16 cellular contexts compared by ENCODE assay signal in genomic region chr4:152036626-152037025, GRCh38.
DNase-seq lines count a peak whose midpoint lies in the region; ATAC-seq, FAIRE-seq and TF ChIP-seq lines count a peak whose summit lies in the region.
"Had no signal": no experiment of that assay in that cellular context is flagged by ENCODE, and none has a peak within 500 bp of the region (broad histone marks: within the 10 kb centered on the region; RNA-seq: fewer than 3 reads in every experiment).

No MANE protein-coding gene starts in this region.

- DNase-seq in AG10803 (ENCODE audit: low read depth) = peak; percentile 14
- peak; percentile 47 for DNase-seq in IMR-90
- DNase-seq in H1 (ENCODE audit: low read depth in 1 of 2, low spot score in 2 of 2) = no peak
- DNase-seq in osteocyte (ENCODE audit: extremely low spot score, unreplicated experiment) = peak; percentile 21
- DNase-seq in GOT3 (lab: John Stamatoyannopoulos, UW) = no peak
- no peak for DNase-seq in kidney glomerular epithelial cell (lab: John Stamatoyannopoulos, UW)
- DNase-seq: BE2C; CD4-positive, alpha-beta memory T cell; NCI-H1048; NCI-H146; NCI-H2081 treated with DMSO at 0.1 percent for 48 hours; NCI-H526 treated with DMSO at 0.1 percent for 48 hours; RPMI8226; SJCRH30 had no signal

- H3K4ac ChIP-seq in IMR-90 (ENCODE audit: low read depth, low read length) (no peak overlapping the region), H1 (replicated peaks; ENCODE audit: insufficient read length, low read depth, low read length) (no peak overlapping the region)

- H3K79me1 ChIP-seq in IMR-90 (ENCODE audit: low read depth in 1 of 2, low read length in 2 of 2) (no peaks in the 10 kb centered on the region), H1 (ENCODE audit: low read depth, low read length) (no peaks in the 10 kb centered on the region)

- in situ Hi-C loops in IMR-90 (cut with MboI; ENCODE audit: low sequenced_read_pairs) = no loop called here

- H4K91ac ChIP-seq in IMR-90 (ENCODE audit: insufficient read depth, low read depth, low read length) = no peak overlapping the region
- no peak overlapping the region for H4K91ac ChIP-seq in H1 (replicated peaks; ENCODE audit: insufficient read length, low read length)

- no CpG with 5 or more reads among the region's 1 CpG for WGBS in IMR-90 (ENCODE audit: extremely low coverage in 2 of 2, insufficient read length in 1 of 2), 2 experiments
- WGBS in H1 (ENCODE audit: extremely low coverage in 1 of 2, insufficient coverage in 1 of 2, insufficient read length in 1 of 2, insufficient replicate concordance in 2 of 2, low coverage in 1 of 2, low lambda C conversion rate in 2 of 2, missing lambda C conversion rate in 1 of 2), 2 experiments = 100% methylated on average over 1 of the region's 1 CpG; no CpG with 5 or more reads in 1 of the 2 experiments

- no peaks in the 10 kb centered on the region for H3K36me3 Mint-ChIP-seq in osteocyte (ENCODE audit: unreplicated experiment)
- H3K36me3 Mint-ChIP-seq: CD4-positive, alpha-beta memory T cell had no signal

- no peak for TF ChIP-seq CTCF in AG10803 (conservative IDR thresholded peaks at IDR 0.05; ENCODE audit: low read length)
- TF ChIP-seq CTCF in IMR-90 (conservative IDR thresholded peaks at IDR 0.05; ENCODE audit: low read depth, low read length) = no peak
- no peak for TF ChIP-seq CTCF in H1 (IDR thresholded peaks at IDR 0.05; ENCODE audit: control extremely low read depth in 1 of 3, insufficient read depth in 1 of 3, low read depth in 1 of 3, low read length in 3 of 3)
- no peak for TF ChIP-seq CTCF in osteocyte (IDR thresholded peaks at IDR 0.05)

- ATAC-seq in IMR-90 (ENCODE audit: low read depth) = no peak
- no peak for ATAC-seq in HG03354 (IDR thresholded peaks at IDR 0.05; ENCODE audit: poor library complexity, severe bottlenecking, unreplicated experiment)
- ATAC-seq: HCT116 had no signal

- FAIRE-seq in H1 (lab: Jason Lieb, UNC) = no peak

- H3K9ac ChIP-seq in IMR-90 (ENCODE audit: low read depth, low read length) (no peak overlapping the region), H1 (replicated peaks in 1 of 4; ENCODE audit: extremely low read depth in 1 of 4, low read depth in 3 of 4, low read length in 3 of 4) (no peak overlapping the region)

- H3K4me2 ChIP-seq in IMR-90 (ENCODE audit: low read depth, low read length) = no peak overlapping the region
- H3K4me2 ChIP-seq in H1 (ENCODE audit: insufficient read depth in 1 of 2, low read depth in 2 of 2, low read length in 2 of 2) = no peak overlapping the region

- H3K4me1 Mint-ChIP-seq in osteocyte (ENCODE audit: unreplicated experiment) = no peaks in the 10 kb centered on the region
- H3K4me1 Mint-ChIP-seq: CD4-positive, alpha-beta memory T cell had no signal

- BruUV-seq in IMR-90 (replicated peaks; lab: Mats Ljungman, UMichigan) = no TSS peak

- H3K18ac ChIP-seq in IMR-90 (ENCODE audit: low read depth, low read length) (peak overlapping the region; percentile 7; the same call in 1 of the 2 replicates), H1 (ENCODE audit: extremely low read depth, low read length) (no peak overlapping the region)

- TF ChIP-seq RAD21 in IMR-90 (IDR thresholded peaks at IDR 0.05; ENCODE audit: low read length) = no peak
- no peak for TF ChIP-seq RAD21 in H1 (IDR thresholded peaks at IDR 0.05 in 1 of 2, conservative IDR thresholded peaks at IDR 0.05 in 1 of 2; ENCODE audit: low read depth in 2 of 2, low read length in 2 of 2)

- no peaks in the 10 kb centered on the region for H3K79me2 ChIP-seq in H1 (ENCODE audit: control insufficient read depth in 1 of 2, insufficient read depth in 2 of 2, low read length in 2 of 2)

- H2BK120ac ChIP-seq in IMR-90 (ENCODE audit: low read depth, low read length) (peak overlapping the region; percentile 45; the same call in 1 of the 2 replicates), H1 (replicated peaks; ENCODE audit: low read depth, low read length) (no peak overlapping the region)

- H3K23me2 ChIP-seq in H1 (ENCODE audit: low read depth, low read length) = no peaks in the 10 kb centered on the region

- H4K8ac ChIP-seq in IMR-90 (ENCODE audit: low read depth in 2 of 2, low read length in 2 of 2) (no peak overlapping the region), H1 (ENCODE audit: extremely low read depth, insufficient read depth, low read length) (no peak overlapping the region)

- POLR2A ChIA-PET in IMR-90 (lab: Charles Lee; ENCODE audit: unreplicated experiment) = no interaction called here
- POLR2A ChIA-PET in H1 (lab: Charles Lee; ENCODE audit: partially characterized antibody) = no interaction called here

- H2AK5ac ChIP-seq in IMR-90 (ENCODE audit: low read depth, low read length) (no peak overlapping the region), H1 (ENCODE audit: low read depth, low read length) (no peak overlapping the region)

- no peak overlapping the region for H3K23ac ChIP-seq in IMR-90 (ENCODE audit: low read depth, low read length)
- H3K23ac ChIP-seq in H1 (ENCODE audit: insufficient read length) = no peak overlapping the region

- H3K9me3 ChIP-seq in IMR-90 (ENCODE audit: control insufficient read depth, insufficient read depth, low read length) = no peaks in the 10 kb centered on the region
- H3K9me3 ChIP-seq in H1 (ENCODE audit: insufficient read depth in 2 of 2, low read depth in 1 of 2, low read length in 1 of 2) = no peaks in the 10 kb centered on the region
- H3K9me3 ChIP-seq: BE2C, SJCRH30 had no signal

- no peak overlapping the region for H3K27ac Mint-ChIP-seq in osteocyte (ENCODE audit: unreplicated experiment)

- H3K27me3 ChIP-seq in IMR-90 (ENCODE audit: control insufficient read depth, insufficient read depth, low read length) (no peaks in the 10 kb centered on the region), H1 (replicated peaks in 1 of 4; ENCODE audit: control insufficient read depth in 3 of 4, extremely low read depth in 1 of 4, insufficient read depth in 3 of 4, low read length in 3 of 4) (no peaks in the 10 kb centered on the region)
- H3K27me3 ChIP-seq: BE2C, SJCRH30 had no signal

- no peak overlapping the region for H2AK9ac ChIP-seq in IMR-90 (replicated peaks; ENCODE audit: low read depth, low read length, poor library complexity)

- no peaks in the 10 kb centered on the region for H3K36me3 ChIP-seq in IMR-90 (ENCODE audit: control insufficient read depth, insufficient read depth, low read length)
- no peaks in the 10 kb centered on the region for H3K36me3 ChIP-seq in H1 (ENCODE audit: control insufficient read depth in 2 of 4, insufficient read depth in 4 of 4, low read length in 3 of 4)
- H3K36me3 ChIP-seq: BE2C, SJCRH30 had no signal

- dilution Hi-C loops in IMR-90 (cut with HindIII; ENCODE audit: low sequenced_read_pairs, unreplicated experiment) = no loop called here

- CTCF ChIA-PET in IMR-90 (lab: Yijun Ruan, JAX) = no interaction called here
- CTCF ChIA-PET in H1 (lab: Charles Lee; ENCODE audit: partially characterized antibody) = interaction anchor here (2.1 kb wide), 1 partner anchor 9 kb away, joined by 7 read pairs; no protein-coding TSS in a partner anchor

- H3K4me1 ChIP-seq in IMR-90 (ENCODE audit: control insufficient read depth, insufficient read depth, low read length) = peaks cover 17% of the 10 kb centered on the region; the same call in 1 of the 2 replicates
- H3K4me1 ChIP-seq in H1 (replicated peaks in 1 of 4; ENCODE audit: control insufficient read depth in 3 of 4, insufficient read depth in 4 of 4, low read length in 3 of 4) = peaks cover 0 to 2% (median 0%) of the 10 kb centered on the region in 4 experiments; a peak in 1 of 7 replicates
- H3K4me1 ChIP-seq: BE2C, SJCRH30 had no signal

- H4K5ac ChIP-seq in IMR-90 (ENCODE audit: low read depth, low read length) (no peak overlapping the region), H1 (ENCODE audit: insufficient read length, low read depth, low read length) (no peak overlapping the region)

- H2BK5ac ChIP-seq in IMR-90 (ENCODE audit: low read depth, low read length, poor library complexity, severe bottlenecking) = peak overlapping the region; percentile 40
- no peak overlapping the region for H2BK5ac ChIP-seq in H1 (ENCODE audit: low read depth, low read length)

- H3K14ac ChIP-seq in IMR-90 (replicated peaks; ENCODE audit: low read depth, low read length) (no peak overlapping the region), H1 (ENCODE audit: insufficient read length) (no peak overlapping the region)

- H3K27ac ChIP-seq in IMR-90 (ENCODE audit: insufficient read depth, low read length) (no peak overlapping the region), H1 (ENCODE audit: low read depth, low read length) (no peak overlapping the region)
- H3K27ac ChIP-seq: SJCRH30 had no signal

- no peak overlapping the region for H3K4me3 Mint-ChIP-seq in osteocyte (ENCODE audit: unreplicated experiment)
- H3K4me3 Mint-ChIP-seq: CD4-positive, alpha-beta memory T cell had no signal

- H2BK20ac ChIP-seq in IMR-90 (ENCODE audit: low read depth, low read length) (peak overlapping the region; percentile 39; the same call in 1 of the 2 replicates), H1 (ENCODE audit: low read length) (no peak overlapping the region)

- peaks cover under 1% of the 10 kb centered on the region for H3K27me3 Mint-ChIP-seq in osteocyte (ENCODE audit: unreplicated experiment)
- H3K27me3 Mint-ChIP-seq: CD4-positive, alpha-beta memory T cell had no signal

- H3K9me1 ChIP-seq in IMR-90 (ENCODE audit: insufficient read depth, low read length) = peaks cover 10% of the 10 kb centered on the region

- H2BK15ac ChIP-seq in IMR-90 (ENCODE audit: low read depth, low read length) (peak overlapping the region; percentile 39; the same call in 1 of the 3 replicates), H1 (ENCODE audit: low read length) (0 out of 2 replicates have a peak overlapping the region, but pooled peaks have one; percentile 18)

- H2AFZ ChIP-seq in IMR-90 (replicated peaks; ENCODE audit: low read length, poor library complexity) (no peak overlapping the region), H1 (ENCODE audit: low read length) (no peak overlapping the region)

- H3K4me3 ChIP-seq in AG10803 (ENCODE audit: low read length) (no peak overlapping the region), IMR-90 (ENCODE audit: insufficient read depth, low read depth, low read length) (no peak overlapping the region), H1 (ENCODE audit: extremely low read depth in 1 of 4, insufficient read depth in 2 of 4, low read depth in 3 of 4, low read length in 4 of 4) (no peak overlapping the region)
- H3K4me3 ChIP-seq: SJCRH30 had no signal

- H3K9me3 Mint-ChIP-seq in osteocyte (ENCODE audit: unreplicated experiment) = no peaks in the 10 kb centered on the region

- H4K20me1 ChIP-seq in IMR-90 (ENCODE audit: insufficient read depth, low read length) = no peaks in the 10 kb centered on the region
- no peaks in the 10 kb centered on the region for H4K20me1 ChIP-seq in H1 (replicated peaks in 1 of 2; ENCODE audit: control insufficient read depth in 1 of 2, insufficient read depth in 2 of 2, low read length in 2 of 2)

- no peak overlapping the region for H2BK12ac ChIP-seq in H1 (ENCODE audit: low read depth, low read length)

- intact Hi-C loops in IMR-90 (cut with micrococcal nuclease) = loop anchor here (5.0 to 10.0 kb wide), 3 partner anchors 221 to 318 kb away; no protein-coding TSS in a partner anchor

- H3K56ac ChIP-seq in IMR-90 (ENCODE audit: extremely low read depth, insufficient read depth, low read length) (no peak overlapping the region), H1 (replicated peaks; ENCODE audit: insufficient read length, low read depth, low read length) (no peak overlapping the region)

- no peak for TF ChIP-seq EP300 in H1 (IDR thresholded peaks at IDR 0.05; ENCODE audit: borderline replicate concordance in 1 of 2, low read depth in 2 of 2, low read length in 2 of 2)

- TF ChIP-seq POLR2A in IMR-90 (IDR thresholded peaks at IDR 0.05; ENCODE audit: low read depth, low read length) = no peak
- TF ChIP-seq POLR2A in H1 (IDR thresholded peaks at IDR 0.05; ENCODE audit: control extremely low read depth in 1 of 2, low read depth in 2 of 2, low read length in 2 of 2) = no peak

Comparison
In these comparisons a context has a peak if more than half of its experiments do, and no peak if none do; other contexts are left out.
1. DNase-seq: peak in AG10803 (single experiment), IMR-90 (single experiment) and osteocyte (single experiment); none in H1 (0 of 2), GOT3 (single experiment) and kidney glomerular epithelial cell (single experiment).